Comparison of ENCODE assay signal across 20 cellular contexts in the genomic region with DNA sequence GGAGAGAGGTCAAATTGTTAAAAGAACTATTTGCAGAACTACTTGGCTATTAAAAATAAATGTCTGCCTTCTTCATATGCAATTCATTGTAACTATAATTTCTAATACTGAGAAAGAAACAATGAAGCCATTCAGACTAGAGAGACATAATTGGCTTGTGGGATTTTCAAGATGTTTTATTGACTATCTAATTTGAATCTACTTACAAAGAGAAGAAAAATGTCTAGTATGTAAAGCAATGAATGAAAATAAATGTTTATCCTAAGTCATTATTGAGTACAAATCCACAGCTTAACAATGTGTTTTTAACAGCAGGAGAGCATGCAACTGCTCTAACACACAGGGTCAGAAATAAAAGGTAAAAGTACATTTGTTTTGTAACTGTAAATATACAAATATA.
A peak's percentile ranks its signal among the peaks of the same experiment; 100 is the strongest.
DNase-seq lines count a peak whose midpoint lies in the region; ATAC-seq, FAIRE-seq and TF ChIP-seq lines count a peak whose summit lies in the region.
"Had no signal": no experiment of that assay in that cellular context is flagged by ENCODE, and none has a peak within 500 bp of the region (broad histone marks: within the 10 kb centered on the region; RNA-seq: fewer than 3 reads in every experiment).

No MANE protein-coding gene starts in this region.

- in situ Hi-C loops in IMR-90 (cut with MboI; ENCODE audit: low sequenced_read_pairs) = no loop called here

- no peak overlapping the region for H3K14ac ChIP-seq in IMR-90 (replicated peaks; ENCODE audit: low read depth, low read length)

- no peak overlapping the region for H3K4me3 ChIP-seq in SK-N-SH (ENCODE audit: low read depth in 2 of 2, low read length in 1 of 2)
- no peak overlapping the region for H3K4me3 ChIP-seq in IMR-90 (ENCODE audit: insufficient read depth, low read depth, low read length)
- H3K4me3 ChIP-seq: BLaER1 treated with 17β-estradiol and CSF1 and Interleukin-3, amounts not matched to agents 10 nM and 100 nM; HAP-1 had no signal

- H2BK15ac ChIP-seq in IMR-90 (ENCODE audit: low read depth, low read length) = no peak overlapping the region

- FAIRE-seq in HTR-8/SVneo (lab: Jason Lieb, UNC) = no peak
- FAIRE-seq: H54 had no signal

- ATAC-seq in SK-N-SH treated with all-trans-retinoic acid at 6 μM for 48 hours = no peak
- ATAC-seq in IMR-90 (ENCODE audit: low read depth) = peak; percentile 40
- no peak for ATAC-seq in HG02642 (IDR thresholded peaks at IDR 0.05; ENCODE audit: poor library complexity, unreplicated experiment)
- ATAC-seq in GM18520 (IDR thresholded peaks at IDR 0.05; ENCODE audit: unreplicated experiment) = no peak

- H3K9ac ChIP-seq in SK-N-SH (no peak overlapping the region), IMR-90 (ENCODE audit: low read depth, low read length) (no peak overlapping the region)
- H3K9ac ChIP-seq: BLaER1 treated with 17β-estradiol and CSF1 and Interleukin-3, amounts not matched to agents 10 nM and 100 nM had no signal

- H3K9me3 ChIP-seq in SK-N-SH (no peaks in the 10 kb centered on the region), IMR-90 (ENCODE audit: control insufficient read depth, insufficient read depth, low read length) (no peaks in the 10 kb centered on the region)
- H3K9me3 ChIP-seq: BLaER1 treated with 17β-estradiol and CSF1 and Interleukin-3, amounts not matched to agents 10 nM and 100 nM; HAP-1 had no signal

- H3K79me1 ChIP-seq in IMR-90 (ENCODE audit: low read depth in 1 of 2, low read length in 2 of 2) = no peaks in the 10 kb centered on the region

- no peak overlapping the region for H2BK5ac ChIP-seq in IMR-90 (ENCODE audit: low read depth, low read length, poor library complexity, severe bottlenecking)

- no peak overlapping the region for H2AFZ ChIP-seq in SK-N-SH (ENCODE audit: low read depth)
- no peak overlapping the region for H2AFZ ChIP-seq in IMR-90 (replicated peaks; ENCODE audit: low read length, poor library complexity)

- peaks cover 11 to 34% of the 10 kb centered on the region in 2 experiments for H3K36me3 ChIP-seq in SK-N-SH (replicated peaks in 1 of 2; ENCODE audit: control insufficient read depth in 1 of 2, insufficient read depth in 2 of 2, low read length in 1 of 2)
- peaks cover 4% of the 10 kb centered on the region; the same call in 1 of the 2 replicates for H3K36me3 ChIP-seq in IMR-90 (ENCODE audit: control insufficient read depth, insufficient read depth, low read length)

- dilution Hi-C loops in IMR-90 (cut with HindIII; ENCODE audit: low sequenced_read_pairs, unreplicated experiment) = no loop called here

- no peak overlapping the region for H3K56ac ChIP-seq in IMR-90 (ENCODE audit: extremely low read depth, insufficient read depth, low read length)

- H4K20me1 ChIP-seq in SK-N-SH (ENCODE audit: insufficient read depth) (no peaks in the 10 kb centered on the region), IMR-90 (ENCODE audit: insufficient read depth, low read length) (no peaks in the 10 kb centered on the region)
- H4K20me1 ChIP-seq: BLaER1 treated with 17β-estradiol and CSF1 and Interleukin-3, amounts not matched to agents 10 nM and 100 nM had no signal

- H3K27ac ChIP-seq in SK-N-SH (ENCODE audit: low read depth in 2 of 2, low read length in 1 of 2) (0 out of 4 replicates have a peak overlapping the region, but pooled peaks of 1 of the 2 experiments have one; percentile 19), IMR-90 (ENCODE audit: insufficient read depth, low read length) (no peak overlapping the region)
- H3K27ac ChIP-seq: 22Rv1; BLaER1 treated with 17β-estradiol and CSF1 and Interleukin-3, amounts not matched to agents 10 nM and 100 nM had no signal

- TF ChIP-seq POLR2A in IMR-90 (IDR thresholded peaks at IDR 0.05; ENCODE audit: low read depth, low read length) = no peak

- no peak overlapping the region for H3K4ac ChIP-seq in IMR-90 (ENCODE audit: low read depth, low read length)

- no peak overlapping the region for H4K5ac ChIP-seq in IMR-90 (ENCODE audit: low read depth, low read length)

- H4K8ac ChIP-seq in IMR-90 (ENCODE audit: low read depth in 2 of 2, low read length in 2 of 2) = no peak overlapping the region

- H2BK20ac ChIP-seq in IMR-90 (ENCODE audit: low read depth, low read length) = no peak overlapping the region

- no peak overlapping the region for H2BK120ac ChIP-seq in IMR-90 (ENCODE audit: low read depth, low read length)

- no peak for TF ChIP-seq EP300 in SK-N-SH (IDR thresholded peaks at IDR 0.05; ENCODE audit: borderline replicate concordance in 1 of 2, low read depth in 1 of 2, low read length in 1 of 2)

- no peak overlapping the region for H3K4me2 ChIP-seq in SK-N-SH
- H3K4me2 ChIP-seq in IMR-90 (ENCODE audit: low read depth, low read length) = no peak overlapping the region
- H3K4me2 ChIP-seq: BLaER1 treated with 17β-estradiol and CSF1 and Interleukin-3, amounts not matched to agents 10 nM and 100 nM had no signal

- H3K27me3 ChIP-seq in SK-N-SH (ENCODE audit: insufficient read depth) (no peaks in the 10 kb centered on the region), IMR-90 (ENCODE audit: control insufficient read depth, insufficient read depth, low read length) (no peaks in the 10 kb centered on the region)
- H3K27me3 ChIP-seq: BLaER1 treated with 17β-estradiol and CSF1 and Interleukin-3, amounts not matched to agents 10 nM and 100 nM had no signal

- H3K4me1 ChIP-seq in SK-N-SH (ENCODE audit: control insufficient read depth in 1 of 2, insufficient read depth in 2 of 2, low read depth in 1 of 2, low read length in 1 of 2) = peaks cover 0 to 9% of the 10 kb centered on the region in 2 experiments; a peak in 1 of 4 replicates
- no peaks in the 10 kb centered on the region; the same call in 1 of the 2 replicates for H3K4me1 ChIP-seq in IMR-90 (ENCODE audit: control insufficient read depth, insufficient read depth, low read length)
- H3K4me1 ChIP-seq: BLaER1 treated with 17β-estradiol and CSF1 and Interleukin-3, amounts not matched to agents 10 nM and 100 nM had no signal

- POLR2A ChIA-PET in SK-N-SH (lab: Yijun Ruan, JAX) = no interaction called here
- POLR2A ChIA-PET in IMR-90 (lab: Charles Lee; ENCODE audit: unreplicated experiment) = no interaction called here

- intact Hi-C loops in IMR-90 (cut with micrococcal nuclease) = no loop called here

- no peaks in the 10 kb centered on the region for H3K79me2 ChIP-seq in SK-N-SH (ENCODE audit: insufficient read depth)

- DNase-seq in SK-N-SH (no peak), IMR-90 (no peak), NCI-H526 treated with DMSO at 0.1 percent for 48 hours (lab: John Stamatoyannopoulos, UW) (peak; percentile 81), NCI-H146 treated with DMSO at 0.1 percent for 48 hours (lab: John Stamatoyannopoulos, UW; ENCODE audit: unreplicated experiment) (no peak), HTR-8/SVneo (ENCODE audit: insufficient read length, low spot score) (no peak)
- DNase-seq: AML-193; Calu3; CD4-positive, alpha-beta T cell; CD8-positive, alpha-beta memory T cell; COR-L47; DMS53; DMS79 treated with DMSO at 0.1 percent for 48 hours; GOT3 had no signal

- H3K18ac ChIP-seq in IMR-90 (ENCODE audit: low read depth, low read length) = no peak overlapping the region

- CTCF ChIA-PET in SK-N-SH (lab: Yijun Ruan, JAX) (no interaction called here), IMR-90 (lab: Yijun Ruan, JAX) (no interaction called here)

- TF ChIP-seq CTCF in SK-N-SH (IDR thresholded peaks at IDR 0.05) = no peak
- TF ChIP-seq CTCF in IMR-90 (conservative IDR thresholded peaks at IDR 0.05; ENCODE audit: low read depth, low read length) = no peak

- BruUV-seq in IMR-90 (replicated peaks; lab: Mats Ljungman, UMichigan) = no TSS peak

- no peak overlapping the region for H3K23ac ChIP-seq in IMR-90 (ENCODE audit: low read depth, low read length)

- TF ChIP-seq RAD21 in SK-N-SH (IDR thresholded peaks at IDR 0.05; ENCODE audit: low read length) (no peak), IMR-90 (IDR thresholded peaks at IDR 0.05; ENCODE audit: low read length) (no peak)

- no peaks in the 10 kb centered on the region for H3F3A ChIP-seq in SK-N-SH (replicated peaks; ENCODE audit: insufficient read depth)

- no peak overlapping the region for H2AK9ac ChIP-seq in IMR-90 (replicated peaks; ENCODE audit: low read depth, low read length, poor library complexity)

- H4K91ac ChIP-seq in IMR-90 (ENCODE audit: insufficient read depth, low read depth, low read length) = no peak overlapping the region

- H3K9me1 ChIP-seq in IMR-90 (ENCODE audit: insufficient read depth, low read length) = peaks cover 10% of the 10 kb centered on the region

- no peak overlapping the region for H2AK5ac ChIP-seq in IMR-90 (ENCODE audit: low read depth, low read length)

- H3K9me2 ChIP-seq in SK-N-SH = no peaks in the 10 kb centered on the region

TF ChIP-seq in SK-N-SH, 30 proteins besides CTCF, POLR2A, EP300 and RAD21:
- peak; percentile 21; the same call in 1 of the 2 replicates for TF ChIP-seq JUND (IDR thresholded peaks at IDR 0.05)
- no peak for TF ChIP-seq NFIC (IDR thresholded peaks at IDR 0.05; ENCODE audit: borderline replicate concordance)
TF ChIP-seq in SK-N-SH: peak in this region for 1.

TF ChIP-seq in SK-N-SH treated with all-trans-retinoic acid at 6 μM for 48 hours, 23 proteins besides CTCF, POLR2A, EP300 and RAD21 (continues in another document):
- no peak for TF ChIP-seq PPARA (CRISPR knock-in tag; IDR thresholded peaks at IDR 0.05; ENCODE audit: borderline replicate concordance)
- no peak for TF ChIP-seq BACH2 (CRISPR knock-in tag; IDR thresholded peaks at IDR 0.05; ENCODE audit: borderline replicate concordance)
- TF ChIP-seq TOX (CRISPR knock-in tag; IDR thresholded peaks at IDR 0.05; ENCODE audit: borderline replicate concordance) = no peak
- TF ChIP-seq ZNF565 (CRISPR knock-in tag; conservative IDR thresholded peaks at IDR 0.05; ENCODE audit: low read depth) = no peak

TF ChIP-seq in IMR-90, 13 proteins besides CTCF, POLR2A, EP300 and RAD21:
- TF ChIP-seq FOS (IDR thresholded peaks at IDR 0.05; ENCODE audit: low read depth, low read length) = no peak
TF ChIP-seq in IMR-90: peak in this region for 0.
